In genomic region chr9:73023025-73023541, GRCh38 we compare ENCODE assay signal across 2 cellular contexts.
TF ChIP-seq lines count a peak whose summit lies in the region.

No MANE protein-coding gene starts in this region.

TF ChIP-seq in SK-N-SH, 30 proteins besides CTCF, POLR2A, EP300 and RAD21 (continued from another document):
- TF ChIP-seq JUND (IDR thresholded peaks at IDR 0.05) (no peak), SMC3 (IDR thresholded peaks at IDR 0.05; ENCODE audit: low read depth, low read length) (peak; percentile 62), IRF3 (IDR thresholded peaks at IDR 0.05; ENCODE audit: low read depth, low read length) (no peak), FOSL2 (IDR thresholded peaks at IDR 0.05; ENCODE audit: borderline replicate concordance, low read depth) (no peak), GABPA (IDR thresholded peaks at IDR 0.05; ENCODE audit: low read depth) (peak; percentile 32; the same call in 1 of the 2 replicates), TAF1 (IDR thresholded peaks at IDR 0.05; ENCODE audit: borderline replicate concordance, low read depth, low read length) (no peak), YY1 (IDR thresholded peaks at IDR 0.05; ENCODE audit: low read depth) (peak; percentile 60; the same call in 1 of the 2 replicates)

TF ChIP-seq in GM12878, 131 proteins besides CTCF, POLR2A, EP300 and RAD21 (continued from another document):
- TF ChIP-seq CUX1 (IDR thresholded peaks at IDR 0.05; ENCODE audit: insufficient replicate concordance, low read depth, low read length) (no peak), SMC3 (IDR thresholded peaks at IDR 0.05; ENCODE audit: borderline replicate concordance, low read length) (peak; percentile 69), ATF7 (IDR thresholded peaks at IDR 0.05; ENCODE audit: low read depth) (peak; percentile 90), POLR2AphosphoS5 (IDR thresholded peaks at IDR 0.05; ENCODE audit: low read length) (no peak), SIX5 (IDR thresholded peaks at IDR 0.05; ENCODE audit: low read depth, low read length, severe bottlenecking) (no peak), PAX8 (IDR thresholded peaks at IDR 0.05) (no peak), NFXL1 (IDR thresholded peaks at IDR 0.05; ENCODE audit: borderline replicate concordance) (no peak), TCF12 (IDR thresholded peaks at IDR 0.05; ENCODE audit: low read depth, low read length) (no peak), NR2F1 (conservative IDR thresholded peaks at IDR 0.05) (no peak), MYB (IDR thresholded peaks at IDR 0.05; ENCODE audit: borderline replicate concordance, low read depth, low read length) (no peak), TBL1XR1 (IDR thresholded peaks at IDR 0.05; ENCODE audit: low read depth, low read length) (peak; percentile 28; the same call in 1 of the 2 replicates), GABPA (IDR thresholded peaks at IDR 0.05; ENCODE audit: low read depth) (0 out of 2 replicates have a peak, but pooled peaks have one; percentile 22), YY1 (IDR thresholded peaks at IDR 0.05; ENCODE audit: low read depth, low read length) (peak; percentile 64; the same call in 1 of the 2 replicates), IRF4 (IDR thresholded peaks at IDR 0.05; ENCODE audit: low read depth, low read length) (0 out of 2 replicates have a peak, but pooled peaks have one; percentile 9), NRF1 (conservative IDR thresholded peaks at IDR 0.05; ENCODE audit: low read depth, low read length) (no peak), RUNX3 (IDR thresholded peaks at IDR 0.05; ENCODE audit: low read length) (peak; percentile 21; the same call in 1 of the 2 replicates), KAT2A (conservative IDR thresholded peaks at IDR 0.05; ENCODE audit: control insufficient read depth, low read depth, low read length) (no peak), SMARCA5 (IDR thresholded peaks at IDR 0.05) (no peak), DPF2 (IDR thresholded peaks at IDR 0.05) (no peak), STAT3 (IDR thresholded peaks at IDR 0.05; ENCODE audit: low read depth, low read length) (peak; percentile 59; the same call in 1 of the 2 replicates), LARP7 (IDR thresholded peaks at IDR 0.05) (no peak), NR2C1 (IDR thresholded peaks at IDR 0.05) (no peak)
